8 cellular contexts compared by ENCODE assay signal in genomic region chr3:45011756-45012441, GRCh38. TPM values are rescaled to one million over a fixed set of nuclear protein-coding genes. Genes with fewer than 3 reads are reported as not detected.
A peak's percentile ranks its signal among the peaks of the same experiment; 100 is the strongest.
DNase-seq lines count a peak whose midpoint lies in the region; ATAC-seq, FAIRE-seq and TF ChIP-seq lines count a peak whose summit lies in the region.

No MANE protein-coding gene starts in this region.

- H3K27me3 ChIP-seq in body of pancreas, result no peaks in the 10 kb centered on the region
- H3K27me3 ChIP-seq in upper lobe of left lung, result no peaks in the 10 kb centered on the region

- H3K4me3 ChIP-seq in A549, result no peak overlapping the region
- H3K4me3 ChIP-seq in body of pancreas, result no peak overlapping the region
- no peak overlapping the region for H3K4me3 ChIP-seq in upper lobe of left lung

- H3K4me3 Mint-ChIP-seq in glutamatergic neuron (ENCODE audit: unreplicated experiment), result no peak overlapping the region

- 81% methylated on average over 7 of the region's 7 CpGs for WGBS in A549 (ENCODE audit: missing lambda C conversion rate)
- 50% methylated on average over 7 of the region's 7 CpGs for WGBS in body of pancreas, 2 donors
- WGBS in upper lobe of left lung, 2 donors, result 19 to 22% methylated on average over 6 to 7 of the region's 7 CpGs

- CTCF ChIA-PET in A549 (lab: Yijun Ruan, JAX), result no interaction called here

- ATAC-seq in A549 (no peak), HG02678 (IDR thresholded peaks at IDR 0.05; ENCODE audit: unreplicated experiment) (peak; percentile 70), body of pancreas (peak; percentile 47), left lobe of liver (peak; percentile 58), upper lobe of left lung (ENCODE audit: low FRiP score in 2 of 2) (peak; percentile 73 to 84), GM21825 (IDR thresholded peaks at IDR 0.05; ENCODE audit: unreplicated experiment) (no peak)

- H3K36me3 Mint-ChIP-seq in glutamatergic neuron (ENCODE audit: unreplicated experiment), result peaks cover 3% of the 10 kb centered on the region

- H3K4me2 ChIP-seq in A549, result no peak overlapping the region

- no peaks in the 10 kb centered on the region for H3K9me3 ChIP-seq in A549
- no peaks in the 10 kb centered on the region for H3K9me3 ChIP-seq in body of pancreas
- no peaks in the 10 kb centered on the region for H3K9me3 ChIP-seq in upper lobe of left lung

- peaks cover 0 to 5% of the 10 kb centered on the region in 2 donors for H3K36me3 ChIP-seq in body of pancreas (replicated peaks in 1 of 2; ENCODE audit: insufficient read depth in 1 of 2, low read depth in 2 of 2)
- H3K36me3 ChIP-seq in upper lobe of left lung, result peaks cover 0 to 40% (median 2%) of the 10 kb centered on the region in 4 donors

- H3K4me1 ChIP-seq in A549 (no peaks in the 10 kb centered on the region), body of pancreas (no peaks in the 10 kb centered on the region), upper lobe of left lung (peaks cover 33 to 46% (median 36%) of the 10 kb centered on the region in 4 donors)

- no peak overlapping the region for H3K27ac ChIP-seq in A549
- peak overlapping the region in 2 of 4 donors; percentile 6 to 45 for H3K27ac ChIP-seq in body of pancreas
- peak overlapping the region; percentile 50 to 90 (median 77) for H3K27ac ChIP-seq in upper lobe of left lung

- TF ChIP-seq CTCF in A549 (IDR thresholded peaks at IDR 0.05), result no peak
- TF ChIP-seq CTCF in body of pancreas (IDR thresholded peaks at IDR 0.05), result no peak
- TF ChIP-seq CTCF in upper lobe of left lung (IDR thresholded peaks at IDR 0.05), result no peak
- TF ChIP-seq CTCF in glutamatergic neuron (IDR thresholded peaks at IDR 0.05; ENCODE audit: partially characterized antibody, unreplicated experiment), result no peak

- no peak for TF ChIP-seq EP300 in A549 (IDR thresholded peaks at IDR 0.05)
- TF ChIP-seq EP300 in upper lobe of left lung (IDR thresholded peaks at IDR 0.05), result peak in 2 of 4 donors; percentile 14 to 58

- peaks cover 13% of the 10 kb centered on the region for H3K4me1 Mint-ChIP-seq in glutamatergic neuron (ENCODE audit: low read depth, unreplicated experiment)

- POLR2A ChIA-PET in A549 (lab: Yijun Ruan, JAX), result no interaction called here

- TF ChIP-seq POLR2A in A549 (IDR thresholded peaks at IDR 0.05; ENCODE audit: low read length) (no peak), body of pancreas (IDR thresholded peaks at IDR 0.05) (no peak), upper lobe of left lung (IDR thresholded peaks at IDR 0.05) (no peak)

- no peak for FAIRE-seq in A549 (lab: Jason Lieb, UNC)

- TF ChIP-seq RAD21 in A549 (conservative IDR thresholded peaks at IDR 0.05 in 1 of 2, IDR thresholded peaks at IDR 0.05 in 1 of 2), result no peak

- no peaks in the 10 kb centered on the region for H3K27me3 Mint-ChIP-seq in glutamatergic neuron (ENCODE audit: unreplicated experiment)

- intact Hi-C loops in body of pancreas (cut with DNase I), result no loop called here

- DNase-seq in A549 (ENCODE audit: low read depth in 1 of 2, low spot score in 1 of 2) (no peak), body of pancreas (peak in 2 of 4 donors; percentile 32 to 59), left lobe of liver (ENCODE audit: low spot score) (no peak), upper lobe of left lung (no peak), glutamatergic neuron (no peak), NCI-H1092 treated with DMSO at 0.1 percent for 48 hours (lab: John Stamatoyannopoulos, UW) (no peak)

- no peaks in the 10 kb centered on the region for H3K9me3 Mint-ChIP-seq in glutamatergic neuron (ENCODE audit: unreplicated experiment)

- H3K27ac Mint-ChIP-seq in glutamatergic neuron (ENCODE audit: unreplicated experiment), result no peak overlapping the region

TF ChIP-seq in A549, 52 proteins besides CTCF, POLR2A, EP300 and RAD21:
- TF ChIP-seq MYC (IDR thresholded peaks at IDR 0.05; ENCODE audit: borderline replicate concordance, low read length), result no peak
- TF ChIP-seq MAFK (IDR thresholded peaks at IDR 0.05; ENCODE audit: partially characterized antibody), result peak; percentile 38

RNA-seq across cellular contexts. Expression of gene CLEC3B, which starts 14.2 kb away (rescaled TPM):
- polyA plus RNA-seq in A549 (2011; rRNA removed), result not detected in 2 replicates
- 0.07 and 0.08 TPM in 2 replicates for polyA plus RNA-seq in A549 (2012; cell fraction: cytosol; rRNA removed)
- polyA plus RNA-seq in A549 (2012; cell fraction: nucleus; rRNA removed), result 0.53 and 1.3 TPM in 2 replicates
- polyA plus RNA-seq in A549 (2017; fragmentation: RNase III; extraction: RNeasy Plus Mini Kit Qiagen cat#74134 plus additional on column Dnase treatment), result not detected in 3 replicates
- not detected in 2 replicates for polyA minus RNA-seq in A549 (2011; rRNA and poly(A)+ RNA removed)
- 10 to 100 TPM in 1 of 2 donors, 1 to 10 TPM in 1; 4.9 to 22.1 TPM for total RNA-seq in body of pancreas
- total RNA-seq in left lobe of liver, result 25.5 TPM
- total RNA-seq in upper lobe of left lung, result 100 to 1,000 TPM in 4 of 6 donors, 10 to 100 TPM in 1, 1 to 10 TPM in 1; 6.3 to 332 (median 140) TPM
- not detected for total RNA-seq in glutamatergic neuron (ENCODE audit: unreplicated experiment)

RNA-seq across cellular contexts. Expression of gene EXOSC7, which starts 35.9 kb away (rescaled TPM):
- 53.9 and 68.4 TPM in 2 replicates for polyA plus RNA-seq in A549 (2011; rRNA removed)
- polyA plus RNA-seq in A549 (2012; cell fraction: cytosol; rRNA removed), result 46.9 and 67.1 TPM in 2 replicates
- polyA plus RNA-seq in A549 (2012; cell fraction: nucleus; rRNA removed), result 30.9 and 42.8 TPM in 2 replicates
- polyA plus RNA-seq in A549 (2017; fragmentation: RNase III; extraction: RNeasy Plus Mini Kit Qiagen cat#74134 plus additional on column Dnase treatment), result 58.7 to 61.8 TPM (median 59.1 TPM) in 3 replicates
- 32.1 and 35.6 TPM in 2 replicates for polyA minus RNA-seq in A549 (2011; rRNA and poly(A)+ RNA removed)
- 10 to 100 TPM; 18.2 to 33.6 TPM for total RNA-seq in body of pancreas
- 14.6 TPM for total RNA-seq in left lobe of liver
- 10 to 100 TPM; 35.8 to 55.5 (median 41.1) TPM for total RNA-seq in upper lobe of left lung
- 30.9 TPM for total RNA-seq in glutamatergic neuron (ENCODE audit: unreplicated experiment)

RNA-seq across cellular contexts. Expression of gene ZDHHC3, which starts 35.9 kb away (rescaled TPM):
- 57.7 and 84.7 TPM in 2 replicates for polyA plus RNA-seq in A549 (2011; rRNA removed)
- 60.7 and 64.5 TPM in 2 replicates for polyA plus RNA-seq in A549 (2012; cell fraction: cytosol; rRNA removed)
- polyA plus RNA-seq in A549 (2012; cell fraction: nucleus; rRNA removed), result 27.3 and 41.0 TPM in 2 replicates
- 28.7 to 30.9 TPM (median 30.0 TPM) in 3 replicates for polyA plus RNA-seq in A549 (2017; fragmentation: RNase III; extraction: RNeasy Plus Mini Kit Qiagen cat#74134 plus additional on column Dnase treatment)
- 163 and 190 TPM in 2 replicates for polyA minus RNA-seq in A549 (2011; rRNA and poly(A)+ RNA removed)
- 10 to 100 TPM; 32.2 to 32.3 TPM for total RNA-seq in body of pancreas
- total RNA-seq in left lobe of liver, result 36.6 TPM
- total RNA-seq in upper lobe of left lung, result 100 to 1,000 TPM in 5 of 6 donors, 10 to 100 TPM in 1; 98.0 to 179 (median 115) TPM
- total RNA-seq in glutamatergic neuron (ENCODE audit: unreplicated experiment), result 52.4 TPM

Comparison
In these comparisons a context has a peak if more than half of its experiments do, and no peak if none do; other contexts are left out.
1. ATAC-seq: peak in HG02678 (single experiment), body of pancreas (single experiment), left lobe of liver (single experiment) and upper lobe of left lung (2 of 2); none in A549 (0 of 2) and GM21825 (single experiment).
2. H3K27ac ChIP-seq: peak in upper lobe of left lung (4 of 4); none in A549 (0 of 2).